ENCODE assay signal across 8 cellular contexts in genomic region chr7:22356010-22356854, GRCh38. TPM values are rescaled to one million over a fixed set of nuclear protein-coding genes. Genes with fewer than 3 reads are reported as not detected.
A peak's percentile ranks its signal among the peaks of the same experiment; 100 is the strongest.
DNase-seq lines count a peak whose midpoint lies in the region; ATAC-seq and TF ChIP-seq lines count a peak whose summit lies in the region.

No MANE protein-coding gene starts in this region.

- ATAC-seq in HG02852 (IDR thresholded peaks at IDR 0.05; ENCODE audit: unreplicated experiment), result peak; percentile 14
- peak; percentile 31 for ATAC-seq in stimulated activated naive CD8-positive, alpha-beta T cell treated with anti-CD3 and anti-CD28 coated beads, Interleukin-15, Interleukin-2, amounts not matched to agents 100 U/mL and 50 U/mL, for 24 hours

- peaks cover 23% of the 10 kb centered on the region for H3K4me1 ChIP-seq in iPS-20b (ENCODE audit: insufficient read depth, low read length)

- intact Hi-C loops in activated CD4-positive, alpha-beta T cell treated with anti-CD3 and anti-CD28 coated beads, Interleukin-2, amount 10 ng/mL, durations not matched to agents 24 days and 14 days (cut with micrococcal nuclease), result no loop called here

- no peak overlapping the region for H3K27ac Mint-ChIP-seq in activated CD4-positive, alpha-beta T cell treated with anti-CD3 and anti-CD28 coated beads, Interleukin-2, amount 10 ng/mL, durations not matched to agents 24 days and 14 days

- H3K36me3 ChIP-seq in WERI-Rb-1 (no peaks in the 10 kb centered on the region; the same call in 1 of the 2 replicates), iPS-20b (ENCODE audit: insufficient read depth, low read depth, low read length) (no peaks in the 10 kb centered on the region)

- peak overlapping the region; percentile 24 for H3K4me3 Mint-ChIP-seq in activated CD4-positive, alpha-beta T cell treated with anti-CD3 and anti-CD28 coated beads, Interleukin-2, amount 10 ng/mL, durations not matched to agents 24 days and 14 days

- DNase-seq in activated CD4-positive, alpha-beta T cell treated with anti-CD3 and anti-CD28 coated beads, Interleukin-2, amount 10 ng/mL, durations not matched to agents 24 days and 14 days, result no peak
- DNase-seq in activated CD4-positive, alpha-beta T cell treated with anti-CD3 and anti-CD28 coated beads for 48 hours, result no peak
- DNase-seq in WERI-Rb-1, result peak; percentile 24
- DNase-seq in stimulated activated naive CD8-positive, alpha-beta T cell treated with anti-CD3 and anti-CD28 coated beads, Interleukin-15, Interleukin-2, amounts not matched to agents 100 U/mL and 50 U/mL, for 24 hours, result no peak
- DNase-seq in NCI-H1694 (lab: John Stamatoyannopoulos, UW), result no peak
- DNase-seq in effector CD4-positive, alpha-beta T cell, result no peak

- H3K9me3 ChIP-seq in WERI-Rb-1 (ENCODE audit: severe bottlenecking), result peaks cover 6% of the 10 kb centered on the region
- no peaks in the 10 kb centered on the region; the same call in 1 of the 2 replicates for H3K9me3 ChIP-seq in iPS-20b (ENCODE audit: insufficient read depth, low read depth, low read length)

- peaks cover 3% of the 10 kb centered on the region for H3K4me1 Mint-ChIP-seq in activated CD4-positive, alpha-beta T cell treated with anti-CD3 and anti-CD28 coated beads, Interleukin-2, amount 10 ng/mL, durations not matched to agents 24 days and 14 days

- H3K9ac ChIP-seq in iPS-20b (ENCODE audit: low read depth, low read length), result peak overlapping the region; percentile 60; the same call in 1 of the 2 replicates

- H3K4me3 ChIP-seq in WERI-Rb-1 (ENCODE audit: low read depth, low read length) (peak overlapping the region; percentile 63), iPS-20b (ENCODE audit: low read length) (peak overlapping the region; percentile 77)

- H3K9me3 Mint-ChIP-seq in activated CD4-positive, alpha-beta T cell treated with anti-CD3 and anti-CD28 coated beads, Interleukin-2, amount 10 ng/mL, durations not matched to agents 24 days and 14 days, result no peaks in the 10 kb centered on the region

- H3K27ac ChIP-seq in WERI-Rb-1, result peak overlapping the region; percentile 41; the same call in 1 of the 2 replicates
- H3K27ac ChIP-seq in iPS-20b (ENCODE audit: low read length), result no peak overlapping the region

- no peaks in the 10 kb centered on the region for H3K36me3 Mint-ChIP-seq in activated CD4-positive, alpha-beta T cell treated with anti-CD3 and anti-CD28 coated beads, Interleukin-2, amount 10 ng/mL, durations not matched to agents 24 days and 14 days (ENCODE audit: low read depth)

- no peak for TF ChIP-seq CTCF in WERI-Rb-1 (IDR thresholded peaks at IDR 0.05; ENCODE audit: low read depth, low read length)

- H3K27me3 ChIP-seq in WERI-Rb-1 (ENCODE audit: insufficient read depth, low read depth, severe bottlenecking) (no peaks in the 10 kb centered on the region), iPS-20b (ENCODE audit: insufficient read depth, low read length) (peaks cover 30% of the 10 kb centered on the region)

- peaks cover 53% of the 10 kb centered on the region for H3K27me3 Mint-ChIP-seq in activated CD4-positive, alpha-beta T cell treated with anti-CD3 and anti-CD28 coated beads, Interleukin-2, amount 10 ng/mL, durations not matched to agents 24 days and 14 days

RNA-seq across cellular contexts. Expression of gene RAPGEF5, which starts 0.7 kb away (rescaled TPM):
- total RNA-seq in activated CD4-positive, alpha-beta T cell treated with anti-CD3 and anti-CD28 coated beads, Interleukin-2, amount 10 ng/mL, durations not matched to agents 24 days and 14 days, result 0.54 and 0.73 TPM in 2 replicates
